In genomic region chr19:4123615-4124568, GRCh38 we compare ENCODE assay signal across 8 cellular contexts. TPM values are rescaled to one million over a fixed set of nuclear protein-coding genes. Genes with fewer than 3 reads are reported as not detected.
DNase-seq lines count a peak whose midpoint lies in the region; ATAC-seq and TF ChIP-seq lines count a peak whose summit lies in the region.

MAP2K2 (minus strand) TSS chr19:4124122; CDS start chr19:4123875, 247 bp downstream.

- H3K79me2 ChIP-seq in H9 (ENCODE audit: insufficient read depth, low read length): peaks cover 11% of the 10 kb centered on the region; the same call in 1 of the 2 replicates

- no peak for TF ChIP-seq CTCF in H9 (conservative IDR thresholded peaks at IDR 0.05)
- peak in 3 of 4 experiments; percentile 11 to 37 (median 24) for TF ChIP-seq CTCF in gastroesophageal sphincter (IDR thresholded peaks at IDR 0.05)

- H3K9me3 Mint-ChIP-seq in H9: no peaks in the 10 kb centered on the region; a peak in 2 of 5 replicates
- no peaks in the 10 kb centered on the region for H3K9me3 Mint-ChIP-seq in activated naive CD4-positive, alpha-beta T cell treated with anti-CD3 and anti-CD28 coated beads, Interleukin-2, amount 10 ng/mL, durations not matched to agents 7 days and 5 days

- H2BK20ac ChIP-seq in H9 (ENCODE audit: low read depth, low read length, poor library complexity, severe bottlenecking): no peak within 1 kb of the TSS

- no peak within 1 kb of the TSS for H4K8ac ChIP-seq in H9 (replicated peaks; ENCODE audit: insufficient read length, low read depth, low read length)

- WGBS in H9 (ENCODE audit: extremely low coverage, insufficient read length, low lambda C conversion rate): no CpG with 5 or more reads among the region's 102 CpGs
- 0 to 5% methylated on average over 5 to 6 of the region's 102 CpGs for WGBS in gastroesophageal sphincter (ENCODE audit: low coverage in 1 of 2), 2 donors

- no peak within 1 kb of the TSS for H4K5ac ChIP-seq in H9 (ENCODE audit: insufficient read length, low read depth, low read length)

- no peak within 1 kb of the TSS for H3K56ac ChIP-seq in H9 (ENCODE audit: insufficient read length, low read depth, low read length)

- peaks cover 11% of the 10 kb centered on the region for H3K23me2 ChIP-seq in H9 (ENCODE audit: insufficient read length, low read depth, low read length, poor library complexity, severe bottlenecking)

- peak within 1 kb of the TSS; percentile 96 for H3K14ac ChIP-seq in H9 (ENCODE audit: insufficient read depth, low read length)

- no peak within 1 kb of the TSS for H2AK5ac ChIP-seq in H9 (ENCODE audit: insufficient read length, low read length)

- no peak within 1 kb of the TSS for H2BK5ac ChIP-seq in H9 (ENCODE audit: insufficient read length, low read length)

- peak; percentile 94 for DNase-seq in ELF-1 (ENCODE audit: low read depth, low spot score)
- peak; percentile 92 for DNase-seq in H9
- DNase-seq in NAMALWA (ENCODE audit: low spot score): peak; percentile 94
- DNase-seq in SK-N-MC (ENCODE audit: low read depth, low spot score): peak; percentile 40
- peak; percentile 96 for DNase-seq in activated naive CD4-positive, alpha-beta T cell treated with anti-CD3 and anti-CD28 coated beads, Interleukin-2, amount 10 ng/mL, durations not matched to agents 7 days and 5 days
- DNase-seq in non-pigmented ciliary epithelial cell (ENCODE audit: low read depth): peak; percentile 40
- peak; percentile 62 to 97 (median 91) for DNase-seq in substantia nigra (lab: John Stamatoyannopoulos, UW)

- no peak within 1 kb of the TSS for H3T11ph ChIP-seq in H9 (ENCODE audit: low read length)

- H4K20me1 ChIP-seq in H9 (ENCODE audit: control insufficient read depth, insufficient read depth, insufficient read length): no peaks in the 10 kb centered on the region

- H2BK15ac ChIP-seq in H9 (ENCODE audit: low read depth, low read length): no peak within 1 kb of the TSS

- peaks cover 7% of the 10 kb centered on the region for H3K79me1 ChIP-seq in H9 (ENCODE audit: insufficient read depth, low read depth, low read length, poor library complexity, severe bottlenecking)

- peak within 1 kb of the TSS in 2 of 3 experiments; percentile 91 to 92; a peak in 5 of 7 replicates for H3K27ac Mint-ChIP-seq in H9
- peak within 1 kb of the TSS; percentile 90 for H3K27ac Mint-ChIP-seq in activated naive CD4-positive, alpha-beta T cell treated with anti-CD3 and anti-CD28 coated beads, Interleukin-2, amount 10 ng/mL, durations not matched to agents 7 days and 5 days

- H3K36me3 Mint-ChIP-seq in H9 (ENCODE audit: insufficient read depth in 1 of 3, low read depth in 3 of 3): peaks cover 2 to 12% (median 11%) of the 10 kb centered on the region in 3 experiments; a peak in 6 of 7 replicates
- H3K36me3 Mint-ChIP-seq in activated naive CD4-positive, alpha-beta T cell treated with anti-CD3 and anti-CD28 coated beads, Interleukin-2, amount 10 ng/mL, durations not matched to agents 7 days and 5 days: peaks cover 5% of the 10 kb centered on the region

- H3K27ac ChIP-seq in H9 (ENCODE audit: insufficient read length, low read depth, low read length) (no peak within 1 kb of the TSS), SK-N-MC (peak within 1 kb of the TSS; percentile 63; the same call in 1 of the 2 replicates), gastroesophageal sphincter (peak within 1 kb of the TSS; percentile 39 to 87 (median 83)), substantia nigra (ENCODE audit: low read depth, low read length, poor library complexity, severe bottlenecking) (peak within 1 kb of the TSS; percentile 90)

- no peak for TF ChIP-seq EP300 in gastroesophageal sphincter (IDR thresholded peaks at IDR 0.05)

- no peak within 1 kb of the TSS for H3K4ac ChIP-seq in H9 (ENCODE audit: low read depth, low read length)

- no peaks in the 10 kb centered on the region for H3K9me3 ChIP-seq in H9 (ENCODE audit: control insufficient read depth, low read depth, low read length)
- no peaks in the 10 kb centered on the region for H3K9me3 ChIP-seq in SK-N-MC (ENCODE audit: low read depth, low read length)
- H3K9me3 ChIP-seq in gastroesophageal sphincter: no peaks in the 10 kb centered on the region

- peak within 1 kb of the TSS; percentile 88 for H3K4me2 ChIP-seq in H9 (ENCODE audit: insufficient read depth, insufficient read length, low read length)

- no peak within 1 kb of the TSS for H2BK120ac ChIP-seq in H9 (ENCODE audit: low read depth, low read length, poor library complexity, severe bottlenecking)

- peaks cover 4% of the 10 kb centered on the region; the same call in 1 of the 2 replicates for H3K36me3 ChIP-seq in SK-N-MC (ENCODE audit: insufficient read depth, low read length)
- peaks cover 0 to 17% of the 10 kb centered on the region in 2 donors for H3K36me3 ChIP-seq in gastroesophageal sphincter

- H3K9ac ChIP-seq in H9 (ENCODE audit: extremely low read depth, insufficient read length, low read length) (peak within 1 kb of the TSS; percentile 96), SK-N-MC (ENCODE audit: insufficient read length) (peak within 1 kb of the TSS; percentile 97)

- H3K18ac ChIP-seq in H9 (ENCODE audit: insufficient read length, low read depth, low read length): no peak within 1 kb of the TSS

- H3K27me3 ChIP-seq in H9 (ENCODE audit: insufficient read depth, low read length) (no peaks in the 10 kb centered on the region), gastroesophageal sphincter (no peaks in the 10 kb centered on the region)

- H3K4me1 Mint-ChIP-seq in H9: peaks cover 12 to 14% of the 10 kb centered on the region in 2 experiments
- peaks cover 28% of the 10 kb centered on the region for H3K4me1 Mint-ChIP-seq in activated naive CD4-positive, alpha-beta T cell treated with anti-CD3 and anti-CD28 coated beads, Interleukin-2, amount 10 ng/mL, durations not matched to agents 7 days and 5 days

- H3K23ac ChIP-seq in H9 (ENCODE audit: insufficient read length, low read depth, low read length): no peak within 1 kb of the TSS

- no peak within 1 kb of the TSS for H2AFZ ChIP-seq in H9 (ENCODE audit: low read length)

- H3K4me3 Mint-ChIP-seq in H9: peak within 1 kb of the TSS; percentile 87 to 98
- H3K4me3 Mint-ChIP-seq in activated naive CD4-positive, alpha-beta T cell treated with anti-CD3 and anti-CD28 coated beads, Interleukin-2, amount 10 ng/mL, durations not matched to agents 7 days and 5 days: peak within 1 kb of the TSS; percentile 93

- H2BK12ac ChIP-seq in H9 (ENCODE audit: insufficient read length, low read depth, low read length): no peak within 1 kb of the TSS

- peaks cover 2% of the 10 kb centered on the region; the same call in 1 of the 2 replicates for H3K4me1 ChIP-seq in H9 (ENCODE audit: insufficient read depth, low read length)
- peaks cover 4 to 48% (median 16%) of the 10 kb centered on the region in 3 donors for H3K4me1 ChIP-seq in gastroesophageal sphincter

- ATAC-seq in gastroesophageal sphincter: peak; percentile 98

- peak within 1 kb of the TSS; percentile 76 for H3K4me3 ChIP-seq in SK-N-MC
- H3K4me3 ChIP-seq in gastroesophageal sphincter: peak within 1 kb of the TSS; percentile 84 to 98

- H4K91ac ChIP-seq in H9 (ENCODE audit: insufficient read length, low read depth, low read length): no peak within 1 kb of the TSS

- peak; percentile 49 to 63 for TF ChIP-seq POLR2A in gastroesophageal sphincter (IDR thresholded peaks at IDR 0.05)

- CTCF ChIA-PET in activated naive CD4-positive, alpha-beta T cell treated with anti-CD3 and anti-CD28 coated beads, Interleukin-2, amount 10 ng/mL, durations not matched to agents 7 days and 5 days (lab: Charles Lee): no interaction called here

- peaks cover 3% of the 10 kb centered on the region; the same call in 1 of the 2 replicates for H3K27me3 Mint-ChIP-seq in H9 (ENCODE audit: low read depth)
- H3K27me3 Mint-ChIP-seq in activated naive CD4-positive, alpha-beta T cell treated with anti-CD3 and anti-CD28 coated beads, Interleukin-2, amount 10 ng/mL, durations not matched to agents 7 days and 5 days: no peaks in the 10 kb centered on the region

RNA-seq across cellular contexts. Expression of gene MAP2K2, which starts in this region (rescaled TPM):
- total RNA-seq in H9 (2021) (167 and 169 TPM in 2 replicates), gastroesophageal sphincter (100 to 1,000 TPM in 1 of 4 donors, 10 to 100 TPM in 3; 53.3 to 112 (median 69.7) TPM)

Comparison
In these comparisons a context has a peak if more than half of its experiments do, and no peak if none do; other contexts are left out.
1. DNase-seq: peak in every context shown above with its lines; median percentile 96 in activated naive CD4-positive, alpha-beta T cell treated with anti-CD3 and anti-CD28 coated beads, Interleukin-2, amount 10 ng/mL, durations not matched to agents 7 days and 5 days; 94 in ELF-1; 94 in NAMALWA; 92 in H9; 91 in substantia nigra; 40 in SK-N-MC; 40 in non-pigmented ciliary epithelial cell.